19 cellular contexts compared by ENCODE assay signal in genomic region chr10:63744060-63744941, GRCh38.
DNase-seq lines count a peak whose midpoint lies in the region; ATAC-seq and FAIRE-seq lines count a peak whose summit lies in the region.
"Had no signal": no experiment of that assay in that cellular context is flagged by ENCODE, and none has a peak within 500 bp of the region (broad histone marks: within the 10 kb centered on the region; RNA-seq: fewer than 3 reads in every experiment).

No MANE protein-coding gene starts in this region.

- no peaks in the 10 kb centered on the region for H3K36me3 ChIP-seq in small intestine (ENCODE audit: control insufficient read depth in 2 of 2, insufficient read depth in 2 of 2, low read length in 2 of 2)
- H3K36me3 ChIP-seq: brain microvascular endothelial cell, stomach had no signal

- H3K4me1 ChIP-seq in small intestine (ENCODE audit: control insufficient read depth in 2 of 2, insufficient read depth in 1 of 2, low read depth in 1 of 2, low read length in 1 of 2) = no peaks in the 10 kb centered on the region
- H3K4me1 ChIP-seq: foreskin keratinocyte, psoas muscle, stomach had no signal

- DNase-seq in SIG-M5 treated with dmso at 0.1 percent for 504 hours (lab: John Stamatoyannopoulos, UW; ENCODE audit: unreplicated experiment) = peak; percentile 6
- no peak for DNase-seq in SIG-M5 (lab: John Stamatoyannopoulos, UW)
- peak; percentile 95 for DNase-seq in OCI-M1 (lab: John Stamatoyannopoulos, UW)
- no peak for DNase-seq in sciatic nerve (ENCODE audit: low spot score)
- DNase-seq in small intestine = no peak
- DNase-seq: activated naive CD4-positive, alpha-beta T cell treated with anti-CD3 and anti-CD28 coated beads for 36 hours; brain microvascular endothelial cell; CD8-positive, alpha-beta memory T cell; EL; foreskin keratinocyte; naive B cell; psoas muscle; RPMI8226; stomach had no signal

- H3K27ac Mint-ChIP-seq in stimulated activated memory B cell treated with anti-CD40 and anti-IgM and Interleukin-4, amounts not matched to agents 10 μg/mL and 1 μg/mL and 100 μg/mL, for 72 hours = no peak overlapping the region
- H3K27ac Mint-ChIP-seq: activated naive CD4-positive, alpha-beta T cell treated with anti-CD3 and anti-CD28 coated beads for 36 hours; CD8-positive, alpha-beta memory T cell; T-helper 1 cell treated with Interleukin-12 subunit alpha and Interleukin-12 subunit beta and Interleukin-4 antibody, amounts not matched to agents 30 μg/mL and 1 μg/mL, for 36 hours had no signal

- H3K4me1 Mint-ChIP-seq in stimulated activated memory B cell treated with anti-CD40 and anti-IgM and Interleukin-4, amounts not matched to agents 10 μg/mL and 1 μg/mL and 100 μg/mL, for 72 hours = no peaks in the 10 kb centered on the region
- H3K4me1 Mint-ChIP-seq: CD8-positive, alpha-beta memory T cell had no signal

- no peaks in the 10 kb centered on the region for H3K9me3 Mint-ChIP-seq in stimulated activated memory B cell treated with anti-CD40 and anti-IgM and Interleukin-4, amounts not matched to agents 10 μg/mL and 1 μg/mL and 100 μg/mL, for 72 hours
- H3K9me3 Mint-ChIP-seq: activated naive CD4-positive, alpha-beta T cell treated with anti-CD3 and anti-CD28 coated beads for 36 hours; T-helper 1 cell treated with Interleukin-12 subunit alpha and Interleukin-12 subunit beta and Interleukin-4 antibody, amounts not matched to agents 30 μg/mL and 1 μg/mL, for 36 hours had no signal

- H3K9me3 ChIP-seq in small intestine (ENCODE audit: control insufficient read depth, low read depth) = no peaks in the 10 kb centered on the region
- H3K9me3 ChIP-seq: psoas muscle, stomach had no signal

- H3K36me3 Mint-ChIP-seq in stimulated activated memory B cell treated with anti-CD40 and anti-IgM and Interleukin-4, amounts not matched to agents 10 μg/mL and 1 μg/mL and 100 μg/mL, for 72 hours = no peaks in the 10 kb centered on the region
- H3K36me3 Mint-ChIP-seq: naive B cell had no signal

- no peaks in the 10 kb centered on the region for H3K27me3 ChIP-seq in small intestine (ENCODE audit: control insufficient read depth in 2 of 2, insufficient read depth in 2 of 2, low read length in 2 of 2)
- H3K27me3 ChIP-seq: brain microvascular endothelial cell, stomach had no signal

- no peak overlapping the region for H3K4me3 ChIP-seq in small intestine (ENCODE audit: low read depth in 1 of 2, low read length in 2 of 2)
- H3K4me3 ChIP-seq: psoas muscle, stomach had no signal

- peak; percentile 99 for FAIRE-seq in endometrium (lab: Jason Lieb, UNC)
- no peak for FAIRE-seq in small intestine (lab: Jason Lieb, UNC)
- FAIRE-seq: urothelium cell line had no signal

- ATAC-seq in sciatic nerve (peak; percentile 74), HG03175 (IDR thresholded peaks at IDR 0.05; ENCODE audit: unreplicated experiment) (no peak)
- ATAC-seq in stimulated activated memory B cell treated with anti-CD40 and anti-IgM and Interleukin-4, amounts not matched to agents 10 μg/mL and 1 μg/mL and 100 μg/mL, for 72 hours = no peak
- ATAC-seq: foreskin keratinocyte, psoas muscle had no signal

- no peak overlapping the region for H3K27ac ChIP-seq in small intestine (ENCODE audit: low read depth in 1 of 2, low read length in 1 of 2)
- H3K27ac ChIP-seq: brain microvascular endothelial cell, foreskin keratinocyte, psoas muscle had no signal

- no peak overlapping the region for H3K4me3 Mint-ChIP-seq in stimulated activated memory B cell treated with anti-CD40 and anti-IgM and Interleukin-4, amounts not matched to agents 10 μg/mL and 1 μg/mL and 100 μg/mL, for 72 hours
- H3K4me3 Mint-ChIP-seq: activated naive CD4-positive, alpha-beta T cell treated with anti-CD3 and anti-CD28 coated beads for 36 hours; CD8-positive, alpha-beta memory T cell; naive B cell; T-helper 1 cell treated with Interleukin-12 subunit alpha and Interleukin-12 subunit beta and Interleukin-4 antibody, amounts not matched to agents 30 μg/mL and 1 μg/mL, for 36 hours had no signal

- peaks cover 11% of the 10 kb centered on the region for H3K27me3 Mint-ChIP-seq in stimulated activated memory B cell treated with anti-CD40 and anti-IgM and Interleukin-4, amounts not matched to agents 10 μg/mL and 1 μg/mL and 100 μg/mL, for 72 hours

- intact Hi-C loops in sciatic nerve (cut with DNase I) = no loop called here

- 69 to 76% (median 72%) methylated on average over 5 of the region's 5 CpGs for WGBS in small intestine, 3 donors

Comparison
In these comparisons a context has a peak if more than half of its experiments do, and no peak if none do; other contexts are left out.
1. DNase-seq: peak in SIG-M5 treated with dmso at 0.1 percent for 504 hours (single experiment) and OCI-M1 (single experiment); none in SIG-M5 (single experiment), sciatic nerve (single experiment) and small intestine (single experiment).